Comparison of ENCODE assay signal across 9 cellular contexts in the genomic region with DNA sequence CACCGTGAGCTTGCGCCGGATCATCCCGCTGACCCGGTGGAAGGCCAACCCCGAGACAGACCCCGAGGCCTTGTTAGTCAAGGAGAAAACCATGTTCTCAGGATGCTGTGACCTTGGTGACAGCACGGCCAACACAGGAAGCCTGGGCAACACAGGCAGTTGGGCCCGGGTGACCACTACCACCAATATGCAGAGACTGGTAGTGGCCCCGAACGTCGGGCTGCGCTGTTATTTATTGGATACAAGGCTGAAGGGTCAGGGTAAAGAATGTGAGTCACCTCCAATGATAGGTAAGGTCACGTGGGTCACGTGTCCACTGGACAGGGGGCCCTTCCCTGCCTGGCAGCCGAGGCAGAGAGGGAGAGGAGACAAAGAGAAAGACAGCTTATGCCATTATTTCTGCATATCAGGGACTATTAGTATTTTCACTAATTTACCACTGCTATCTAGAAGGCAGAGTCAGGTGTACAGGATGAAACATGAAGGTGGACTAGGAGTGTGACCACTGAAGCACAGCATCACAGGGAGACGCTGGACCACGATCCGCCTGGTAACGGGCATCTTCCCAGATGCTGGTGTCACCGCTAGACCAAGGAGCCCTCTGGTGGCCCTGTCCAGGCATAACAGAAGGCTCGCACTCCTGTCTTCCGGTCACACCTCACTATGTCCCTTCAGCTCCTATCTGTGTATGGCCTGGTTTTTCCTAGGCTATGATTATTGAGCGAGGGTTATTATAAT. TPM values are rescaled to one million over a fixed set of nuclear protein-coding genes. Genes with fewer than 3 reads are reported as not detected.
A peak's percentile ranks its signal among the peaks of the same experiment; 100 is the strongest.
DNase-seq lines count a peak whose midpoint lies in the region; ATAC-seq and TF ChIP-seq lines count a peak whose summit lies in the region.
"Not testable (repeated sequence)": the region's sequence is repeated elsewhere in the genome, so short reads cannot be mapped to it uniquely, and the experiment has no call there.
"Had no signal": no experiment of that assay in that cellular context is flagged by ENCODE, and none has a peak within 500 bp of the region (broad histone marks: within the 10 kb centered on the region; RNA-seq: fewer than 3 reads in every experiment).

No MANE protein-coding gene starts in this region.

- H2BK120ac ChIP-seq in IMR-90 (ENCODE audit: low read depth, low read length) = not testable (repeated sequence)

- CTCF ChIA-PET in Caco-2 (lab: Charles Lee) (interaction anchor here (0.6 kb wide), 1 partner anchor 23 kb away, joined by 3 read pairs; no protein-coding TSS in a partner anchor), WTC11 (lab: Charles Lee) (interaction anchor here (0.7 to 2.0 kb wide), 6 partner anchors 12 to 102 kb away, joined by 3 to 5 read pairs (median 4); a partner anchor contains a TSS)
- CTCF ChIA-PET in IMR-90 (lab: Yijun Ruan, JAX) = not testable (repeated sequence)

- not testable (repeated sequence) for H3K9me1 ChIP-seq in IMR-90 (ENCODE audit: insufficient read depth, low read length)

- not testable (repeated sequence) for H3K4me1 ChIP-seq in Caco-2; IMR-90 (ENCODE audit: control insufficient read depth, insufficient read depth, low read length); left ventricle myocardium inferior; thoracic aorta (ENCODE audit: control insufficient read depth in 1 of 2, low read depth in 2 of 2)

- H3K18ac ChIP-seq in IMR-90 (ENCODE audit: low read depth, low read length) = not testable (repeated sequence)

- H2AK9ac ChIP-seq in IMR-90 (replicated peaks; ENCODE audit: low read depth, low read length, poor library complexity) = not testable (repeated sequence)

- H3K27me3 ChIP-seq in Caco-2 (replicated peaks; ENCODE audit: control insufficient read depth, insufficient read depth, low read length); left ventricle myocardium inferior (ENCODE audit: low read depth); thoracic aorta (replicated peaks; ENCODE audit: insufficient read depth): not testable (repeated sequence)
- H3K27me3 ChIP-seq in IMR-90 (ENCODE audit: control insufficient read depth, insufficient read depth, low read length) = peaks cover 12% of the 10 kb centered on the region

- no CpG with 5 or more reads among the region's 24 CpGs for WGBS in IMR-90 (ENCODE audit: extremely low coverage in 2 of 2, insufficient read length in 1 of 2), 2 experiments

- H3K4me3 Mint-ChIP-seq in Caco-2 (ENCODE audit: unreplicated experiment); WTC11; chondrocyte (ENCODE audit: unreplicated experiment); nephron: not testable (repeated sequence)

- H3K9me3 Mint-ChIP-seq in Caco-2 (ENCODE audit: unreplicated experiment); WTC11; chondrocyte (ENCODE audit: low read depth); nephron: not testable (repeated sequence)

- not testable (repeated sequence) for BruUV-seq in Caco-2 (replicated peaks; lab: Mats Ljungman, UMichigan); IMR-90 (replicated peaks; lab: Mats Ljungman, UMichigan)

- not testable (repeated sequence) for H3K9ac ChIP-seq in IMR-90 (ENCODE audit: low read depth, low read length)

- DNase-seq in Caco-2 = peak; percentile 61 to 68
- peak; percentile 19 for DNase-seq in IMR-90
- DNase-seq in NCI-H82 treated with DMSO at 0.1 percent for 48 hours (lab: John Stamatoyannopoulos, UW; ENCODE audit: unreplicated experiment) = peak; percentile 0
- peak; percentile 71 for DNase-seq in WTC11 (ENCODE audit: low spot score)
- not testable (repeated sequence) for DNase-seq in chondrocyte (ENCODE audit: low spot score); thoracic aorta (ENCODE audit: low spot score)
- DNase-seq in left ventricle myocardium inferior = peak; percentile 64

- not testable (repeated sequence) for H3K4me1 Mint-ChIP-seq in Caco-2 (ENCODE audit: low read depth, unreplicated experiment); chondrocyte (ENCODE audit: low read depth); nephron
- peaks cover 23% of the 10 kb centered on the region for H3K4me1 Mint-ChIP-seq in WTC11

- not testable (repeated sequence) for H3K79me1 ChIP-seq in IMR-90 (ENCODE audit: low read depth in 1 of 2, low read length in 2 of 2)

- ATAC-seq in IMR-90 (ENCODE audit: low read depth); WTC11; thoracic aorta (ENCODE audit: insufficient number of reproducible peaks, low FRiP score, low read depth): not testable (repeated sequence)

- not testable (repeated sequence) for H4K20me1 ChIP-seq in IMR-90 (ENCODE audit: insufficient read depth, low read length)

- H2BK20ac ChIP-seq in IMR-90 (ENCODE audit: low read depth, low read length) = not testable (repeated sequence)

- H3K4me3 ChIP-seq in Caco-2 (ENCODE audit: low read depth, low read length); IMR-90 (ENCODE audit: insufficient read depth, low read depth, low read length); left ventricle myocardium inferior; thoracic aorta: not testable (repeated sequence)

- not testable (repeated sequence) for H3K4me2 ChIP-seq in IMR-90 (ENCODE audit: low read depth, low read length)

- H4K91ac ChIP-seq in IMR-90 (ENCODE audit: insufficient read depth, low read depth, low read length) = not testable (repeated sequence)

- not testable (repeated sequence) for H2AFZ ChIP-seq in IMR-90 (replicated peaks; ENCODE audit: low read length, poor library complexity)

- not testable (repeated sequence) for H3K36me3 ChIP-seq in Caco-2 (ENCODE audit: control insufficient read depth, insufficient read depth, low read length); IMR-90 (ENCODE audit: control insufficient read depth, insufficient read depth, low read length); left ventricle myocardium inferior; thoracic aorta

- not testable (repeated sequence) for H4K8ac ChIP-seq in IMR-90 (ENCODE audit: low read depth in 2 of 2, low read length in 2 of 2)

- POLR2A ChIA-PET in Caco-2 (lab: Charles Lee); IMR-90 (lab: Charles Lee; ENCODE audit: unreplicated experiment); WTC11 (lab: Charles Lee): not testable (repeated sequence)

- H3K23ac ChIP-seq in IMR-90 (ENCODE audit: low read depth, low read length) = not testable (repeated sequence)

- not testable (repeated sequence) for H3K9me3 ChIP-seq in Caco-2; IMR-90 (ENCODE audit: control insufficient read depth, insufficient read depth, low read length); left ventricle myocardium inferior (replicated peaks); thoracic aorta

- H3K27ac Mint-ChIP-seq in Caco-2 (ENCODE audit: unreplicated experiment); WTC11; nephron: not testable (repeated sequence)
- H3K27ac Mint-ChIP-seq in chondrocyte (ENCODE audit: unreplicated experiment) = peak overlapping the region; percentile 45

- not testable (repeated sequence) for H3K27me3 Mint-ChIP-seq in Caco-2 (ENCODE audit: insufficient read depth, unreplicated experiment); WTC11 (ENCODE audit: low read depth); chondrocyte (ENCODE audit: low read depth); nephron (ENCODE audit: low read depth)

- not testable (repeated sequence) for H4K5ac ChIP-seq in IMR-90 (ENCODE audit: low read depth, low read length)

- peak; percentile 70 for TF ChIP-seq RAD21 in IMR-90 (IDR thresholded peaks at IDR 0.05; ENCODE audit: low read length)

- not testable (repeated sequence) for H2BK15ac ChIP-seq in IMR-90 (ENCODE audit: low read depth, low read length)

- H3K27ac ChIP-seq in IMR-90 (ENCODE audit: insufficient read depth, low read length); left ventricle myocardium inferior (replicated peaks); thoracic aorta: not testable (repeated sequence)

- H2BK5ac ChIP-seq in IMR-90 (ENCODE audit: low read depth, low read length, poor library complexity, severe bottlenecking) = not testable (repeated sequence)

- not testable (repeated sequence) for H2AK5ac ChIP-seq in IMR-90 (ENCODE audit: low read depth, low read length)

- not testable (repeated sequence) for H3K14ac ChIP-seq in IMR-90 (replicated peaks; ENCODE audit: low read depth, low read length)

- TF ChIP-seq POLR2A in IMR-90 (IDR thresholded peaks at IDR 0.05; ENCODE audit: low read depth, low read length) = not testable (repeated sequence)

- H3K56ac ChIP-seq in IMR-90 (ENCODE audit: extremely low read depth, insufficient read depth, low read length) = not testable (repeated sequence)

- dilution Hi-C loops in IMR-90 (cut with HindIII; ENCODE audit: low sequenced_read_pairs, unreplicated experiment) = not testable (repeated sequence)

- intact Hi-C loops in Caco-2 (cut with micrococcal nuclease; ENCODE audit: unreplicated experiment); left ventricle myocardium inferior (cut with micrococcal nuclease): not testable (repeated sequence)
- intact Hi-C loops in IMR-90 (cut with micrococcal nuclease) = loop anchor here (5.0 kb wide), 2 partner anchors 78 to 338 kb away; a partner anchor contains a TSS

- in situ Hi-C loops in IMR-90 (cut with MboI; ENCODE audit: low sequenced_read_pairs) = loop anchor here (10.0 kb wide), 1 partner anchor 341 kb away; no protein-coding TSS in a partner anchor

- H3K4ac ChIP-seq in IMR-90 (ENCODE audit: low read depth, low read length) = not testable (repeated sequence)

- TF ChIP-seq CTCF in Caco-2 (IDR thresholded peaks at IDR 0.05; ENCODE audit: insufficient read depth in 1 of 2, low read depth in 1 of 2, low read length in 1 of 2, severe bottlenecking in 1 of 2, unreplicated experiment in 1 of 2) = peak; percentile 57 to 61
- peak; percentile 57 for TF ChIP-seq CTCF in IMR-90 (conservative IDR thresholded peaks at IDR 0.05; ENCODE audit: low read depth, low read length)
- TF ChIP-seq CTCF in WTC11 (IDR thresholded peaks at IDR 0.05) = peak; percentile 61; the same call in 1 of the 2 replicates
- peak; percentile 81 for TF ChIP-seq CTCF in chondrocyte (IDR thresholded peaks at IDR 0.05)
- peak; percentile 81 for TF ChIP-seq CTCF in left ventricle myocardium inferior (IDR thresholded peaks at IDR 0.05; ENCODE audit: borderline replicate concordance)
- TF ChIP-seq CTCF in nephron (IDR thresholded peaks at IDR 0.05; ENCODE audit: unreplicated experiment in 3 of 3) = peak; percentile 73 to 79 (median 77)
- peak; percentile 60 for TF ChIP-seq CTCF in thoracic aorta (IDR thresholded peaks at IDR 0.05)

- H3K36me3 Mint-ChIP-seq in Caco-2 (ENCODE audit: insufficient read depth, unreplicated experiment) = peaks cover 12% of the 10 kb centered on the region
- not testable (repeated sequence) for H3K36me3 Mint-ChIP-seq in WTC11; chondrocyte (ENCODE audit: low read depth); nephron (ENCODE audit: low read depth)

RNA-seq across cellular contexts. Expression of a gene that starts 5.8 kb away (rescaled TPM):
- total RNA-seq in Caco-2 (2022) = 8.9 and 9.1 TPM in 2 replicates
- total RNA-seq in IMR-90 (2012; rRNA removed) = 1.1 and 1.6 TPM in 2 replicates
- 1.1 and 1.2 TPM in 2 replicates for polyA plus RNA-seq in IMR-90 (2012; rRNA removed)
- polyA plus RNA-seq in IMR-90 (2012; cell fraction: cytosol; rRNA removed) = 1.4 and 1.7 TPM in 2 replicates
- 0.87 and 1.3 TPM in 2 replicates for polyA plus RNA-seq in IMR-90 (2012; cell fraction: nucleus; rRNA removed; ENCODE audit: low replicate concordance)
- 3.2 to 5.6 TPM (median 5.4 TPM) in 3 replicates for total RNA-seq in WTC11 (2021)
- 1.1 to 4.9 TPM (median 2.2 TPM) in 3 replicates for total RNA-seq in chondrocyte
- 13.7 TPM for total RNA-seq in left ventricle myocardium inferior
- total RNA-seq in thoracic aorta = 10 to 100 TPM in 1 of 2 donors, 1 to 10 TPM in 1; 7.0 to 27.2 TPM

RNA-seq across cellular contexts. Expression of a gene that starts 18.8 kb away (rescaled TPM):
- 0.43 TPM in 1 of 2 replicates, not detected in the other for total RNA-seq in Caco-2 (2022)
- total RNA-seq in IMR-90 (2012; rRNA removed) = not detected in 2 replicates
- 0.09 TPM in 1 of 2 replicates, not detected in the other for polyA plus RNA-seq in IMR-90 (2012; rRNA removed)
- 0.04 TPM in 1 of 2 replicates, not detected in the other for polyA plus RNA-seq in IMR-90 (2012; cell fraction: cytosol; rRNA removed)
- polyA plus RNA-seq in IMR-90 (2012; cell fraction: nucleus; rRNA removed; ENCODE audit: low replicate concordance) = 0.06 and 0.13 TPM in 2 replicates
- total RNA-seq in WTC11 (2021) = 0.35 to 0.87 TPM (median 0.55 TPM) in 3 replicates
- not detected in 3 replicates for total RNA-seq in chondrocyte
- total RNA-seq in left ventricle myocardium inferior = 1.1 TPM
- not detected for total RNA-seq in thoracic aorta

RNA-seq across cellular contexts. Expression of a gene that starts 22.2 kb away (rescaled TPM):
- total RNA-seq in Caco-2 (2022) = 0.48 TPM in 1 of 2 replicates, not detected in the other
- not detected in 2 replicates for total RNA-seq in IMR-90 (2012; rRNA removed)
- not detected in 2 replicates for polyA plus RNA-seq in IMR-90 (2012; rRNA removed)
- polyA plus RNA-seq in IMR-90 (2012; cell fraction: cytosol; rRNA removed) = not detected in 2 replicates
- polyA plus RNA-seq in IMR-90 (2012; cell fraction: nucleus; rRNA removed; ENCODE audit: low replicate concordance) = 0.26 TPM in 1 of 2 replicates, not detected in the other
- total RNA-seq in WTC11 (2021) = 1.1 to 2.1 TPM (median 1.3 TPM) in 3 replicates
- total RNA-seq in chondrocyte = 0.49 to 1.4 TPM in 2 of 3 replicates, not detected in the other
- total RNA-seq in left ventricle myocardium inferior = not detected
- not detected for total RNA-seq in thoracic aorta
- total RNA-seq: H4 had no signal
